In the genomic region with DNA sequence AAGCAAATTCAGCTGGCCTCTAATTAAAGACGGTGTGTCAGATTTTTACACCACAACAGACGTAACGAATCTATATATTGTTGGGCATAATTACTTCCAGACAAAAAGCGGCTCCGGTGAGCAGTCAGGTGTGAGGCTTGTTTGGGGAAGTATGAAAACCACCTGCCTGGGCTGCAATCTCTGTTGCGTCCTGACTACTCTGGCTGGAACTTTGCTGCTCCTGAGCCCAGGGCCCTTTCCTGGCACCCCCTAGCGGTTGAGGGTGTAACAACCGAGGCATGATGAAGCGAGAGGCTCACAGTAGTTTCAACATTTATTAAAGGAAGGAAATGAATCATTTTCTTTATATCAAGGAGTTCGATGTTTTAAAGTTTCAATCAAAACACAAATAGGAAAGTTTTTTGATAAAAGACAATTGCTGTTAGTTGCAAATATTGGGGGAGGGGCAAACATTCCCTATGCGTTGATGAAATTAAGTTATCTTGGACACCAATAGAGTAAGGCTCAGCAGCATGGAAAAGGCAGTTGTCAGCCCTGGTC, we compare ENCODE assay signal across 9 cellular contexts. TPM values are rescaled to one million over a fixed set of nuclear protein-coding genes. Genes with fewer than 3 reads are reported as not detected.
DNase-seq lines count a peak whose midpoint lies in the region; ATAC-seq and TF ChIP-seq lines count a peak whose summit lies in the region.
"Had no signal": no experiment of that assay in that cellular context is flagged by ENCODE, and none has a peak within 500 bp of the region (broad histone marks: within the 10 kb centered on the region; RNA-seq: fewer than 3 reads in every experiment).

No MANE protein-coding gene starts in this region.

- H3K36me3 ChIP-seq in neural progenitor cell (no peaks in the 10 kb centered on the region), testis (ENCODE audit: low read depth, missing control alignments) (no peaks in the 10 kb centered on the region)

- no peaks in the 10 kb centered on the region for H3K79me2 ChIP-seq in neural progenitor cell (ENCODE audit: low read depth)

- no peak overlapping the region for H2AFZ ChIP-seq in neural progenitor cell (replicated peaks)

- H3K4me1 Mint-ChIP-seq in neural progenitor cell = peaks cover 33% of the 10 kb centered on the region

- ATAC-seq in HG02798 (IDR thresholded peaks at IDR 0.05; ENCODE audit: poor library complexity, unreplicated experiment) = peak; percentile 91

- no peak overlapping the region for H3K4me2 ChIP-seq in neural progenitor cell

- H3K27me3 ChIP-seq in neural progenitor cell (no peaks in the 10 kb centered on the region), testis (no peaks in the 10 kb centered on the region)

- no peak for TF ChIP-seq POLR2A in testis (IDR thresholded peaks at IDR 0.05)

- H3F3A ChIP-seq in neural progenitor cell (ENCODE audit: low read depth) = peaks cover 24% of the 10 kb centered on the region

- no peaks in the 10 kb centered on the region for H4K20me1 ChIP-seq in neural progenitor cell (ENCODE audit: low read depth)

- no peak overlapping the region for H3K4me3 Mint-ChIP-seq in neural progenitor cell

- no peak overlapping the region for H3K9ac ChIP-seq in neural progenitor cell

- intact Hi-C loops in testis (cut with DNase I; ENCODE audit: low total_unique reads) = no loop called here

- H3K27me3 Mint-ChIP-seq in neural progenitor cell (ENCODE audit: insufficient read depth, low read depth) = no peaks in the 10 kb centered on the region

- 38 to 45% methylated on average over 11 of the region's 11 CpGs for WGBS in testis, 2 donors

- peaks cover 2% of the 10 kb centered on the region for H3K36me3 Mint-ChIP-seq in neural progenitor cell

- H3K4me1 ChIP-seq in neural progenitor cell = peaks cover 12% of the 10 kb centered on the region
- peaks cover 4% of the 10 kb centered on the region for H3K4me1 ChIP-seq in testis

- TF ChIP-seq CTCF in epithelial cell of proximal tubule (conservative IDR thresholded peaks at IDR 0.05; ENCODE audit: low read depth, low read length) (peak; percentile 89), neural progenitor cell (IDR thresholded peaks at IDR 0.05) (peak; percentile 93), testis (IDR thresholded peaks at IDR 0.05) (peak; percentile 53 to 66 (median 59))

- H3K4me3 ChIP-seq in epithelial cell of proximal tubule (ENCODE audit: low read depth, low read length) (no peak overlapping the region), neural progenitor cell (no peak overlapping the region), testis (no peak overlapping the region)

- H3K27ac Mint-ChIP-seq in neural progenitor cell = no peak overlapping the region

- H3K27ac ChIP-seq in neural progenitor cell (no peak overlapping the region), testis (no peak overlapping the region)

- DNase-seq in activated gamma-delta T cell treated with Interleukin-2 at 50 U/mL for 16 hours (peak; percentile 66), activated gamma-delta T cell (lab: John Stamatoyannopoulos, UW) (no peak), NCI-H69 (lab: John Stamatoyannopoulos, UW) (peak; percentile 47), epithelial cell of proximal tubule (ENCODE audit: low read depth) (no peak), neural progenitor cell (ENCODE audit: low spot score) (peak; percentile 80), testis (peak; percentile 80)
- DNase-seq in activated CD8-positive, alpha-beta memory T cell treated with anti-CD3 and anti-CD28 coated beads for 1 hour (ENCODE audit: extremely low read depth in 1 of 2, low read depth in 1 of 2) = peak; percentile 15 to 45

- H3K9me3 ChIP-seq in neural progenitor cell (ENCODE audit: low read depth) = no peaks in the 10 kb centered on the region
- no peaks in the 10 kb centered on the region for H3K9me3 ChIP-seq in testis

- H3K9me3 Mint-ChIP-seq in neural progenitor cell = peaks cover 16% of the 10 kb centered on the region

RNA-seq across cellular contexts. Expression of gene ITGB6, which starts 10.6 kb away (rescaled TPM):
- total RNA-seq in epithelial cell of proximal tubule = 35.3 and 50.4 TPM in 2 replicates
- total RNA-seq in neural progenitor cell (ENCODE audit: low replicate concordance) = not detected in 2 replicates
- under 1 TPM; 0.12 to 0.79 TPM for total RNA-seq in testis
- 0.18 TPM for polyA plus RNA-seq in testis (ENCODE audit: insufficient read depth, low read depth, low replicate concordance)
- total RNA-seq: subcutaneous adipose tissue had no signal

Comparison
In these comparisons a context has a peak if more than half of its experiments do, and no peak if none do; other contexts are left out.
1. DNase-seq: peak in activated gamma-delta T cell treated with Interleukin-2 at 50 U/mL for 16 hours (single experiment), NCI-H69 (single experiment), activated CD8-positive, alpha-beta memory T cell treated with anti-CD3 and anti-CD28 coated beads for 1 hour (2 of 2), neural progenitor cell (single experiment) and testis (single experiment); none in activated gamma-delta T cell (single experiment) and epithelial cell of proximal tubule (single experiment).
2. RNA of gene ITGB6, which starts 10.6 kb away (total RNA-seq): 35.3 to 50.4 TPM in epithelial cell of proximal tubule; 0.12 to 0.79 TPM in testis and not detected in neural progenitor cell; every median in the first group is over 10 times any median in the second.
3. Peak in every context shown above with its lines, with median percentiles within 50 percentile points of each other: CTCF ChIP-seq.